ENCODE assay signal across 1 cellular context in genomic region chr7:101814081-101814995, GRCh38.
TF ChIP-seq lines count a peak whose summit lies in the region.

No MANE protein-coding gene starts in this region.

TF ChIP-seq in K562, 482 proteins besides CTCF, POLR2A, EP300 and RAD21 (continued from another document and continues in another):
- peak; percentile 67 for TF ChIP-seq ZBTB33 (CRISPR knock-in tag; IDR thresholded peaks at IDR 0.05)
- TF ChIP-seq SETDB1 (IDR thresholded peaks at IDR 0.05; ENCODE audit: low read length): no peak
- no peak for TF ChIP-seq ZNF324 (CRISPR knock-in tag; IDR thresholded peaks at IDR 0.05)
- no peak for TF ChIP-seq MXI1 (IDR thresholded peaks at IDR 0.05; ENCODE audit: low read depth, low read length)
- TF ChIP-seq ID3 (CRISPR knock-in tag; IDR thresholded peaks at IDR 0.05): no peak
- peak; percentile 72; the same call in 1 of the 2 replicates for TF ChIP-seq ID3 (tag; IDR thresholded peaks at IDR 0.05)
- peak; percentile 55; the same call in 1 of the 2 replicates for TF ChIP-seq ELF1 (tag; IDR thresholded peaks at IDR 0.05)
- peak; percentile 98 to 99 for TF ChIP-seq E2F6 (IDR thresholded peaks at IDR 0.05; ENCODE audit: borderline replicate concordance in 1 of 2, extremely low read depth in 1 of 2, insufficient read depth in 1 of 2, insufficient read length in 1 of 2, low read depth in 1 of 2, low read length in 1 of 2, poor library complexity in 1 of 2, severe bottlenecking in 1 of 2)
- peak; percentile 63 for TF ChIP-seq ESRRA (IDR thresholded peaks at IDR 0.05; ENCODE audit: borderline replicate concordance, low read depth)
- no peak for TF ChIP-seq PYGO2 (tag; IDR thresholded peaks at IDR 0.05)
- peak; percentile 56 for TF ChIP-seq RBBP5 (IDR thresholded peaks at IDR 0.05; ENCODE audit: borderline replicate concordance, insufficient read depth, low read length, poor library complexity, severe bottlenecking)
- TF ChIP-seq RNF2 (IDR thresholded peaks at IDR 0.05): peak; percentile 61; the same call in 1 of the 2 replicates
- peak; percentile 83 for TF ChIP-seq MAX (CRISPR knock-in tag; IDR thresholded peaks at IDR 0.05)
- TF ChIP-seq CHD2 (IDR thresholded peaks at IDR 0.05; ENCODE audit: low read depth, low read length): no peak
- TF ChIP-seq STAT6 (CRISPR knock-in tag; IDR thresholded peaks at IDR 0.05): peak; percentile 68; the same call in 1 of the 2 replicates
- TF ChIP-seq SMARCA4 (IDR thresholded peaks at IDR 0.05): 0 out of 2 replicates have a peak, but pooled peaks have one; percentile 9
- TF ChIP-seq ZNF134 (CRISPR knock-in tag; conservative IDR thresholded peaks at IDR 0.05): no peak
- TF ChIP-seq GABPB2 (CRISPR knock-in tag; conservative IDR thresholded peaks at IDR 0.05): no peak
- TF ChIP-seq NCOA1 (IDR thresholded peaks at IDR 0.05; ENCODE audit: low read depth): no peak
- TF ChIP-seq CREB1 (IDR thresholded peaks at IDR 0.05): no peak
- peak; percentile 58; the same call in 1 of the 2 replicates for TF ChIP-seq CREB1 (CRISPR knock-in tag; IDR thresholded peaks at IDR 0.05)
- no peak for TF ChIP-seq JUN (IDR thresholded peaks at IDR 0.05; ENCODE audit: borderline replicate concordance, low read depth, low read length)
- 0 out of 2 replicates have a peak, but pooled peaks have one; percentile 27 for TF ChIP-seq JUN (CRISPR knock-in tag; IDR thresholded peaks at IDR 0.05; ENCODE audit: borderline replicate concordance)
- peak; percentile 93 for TF ChIP-seq MYC (IDR thresholded peaks at IDR 0.05; ENCODE audit: low read depth, low read length)
- no peak for TF ChIP-seq MYC (CRISPR knock-in tag; IDR thresholded peaks at IDR 0.05; ENCODE audit: borderline replicate concordance, low read depth)
- TF ChIP-seq PHF8 (IDR thresholded peaks at IDR 0.05; ENCODE audit: borderline replicate concordance, low read length): peak; percentile 55; the same call in 1 of the 2 replicates
- TF ChIP-seq ZNF717 (CRISPR knock-in tag; IDR thresholded peaks at IDR 0.05): no peak
- no peak for TF ChIP-seq LCOR (CRISPR knock-in tag; IDR thresholded peaks at IDR 0.05)
- TF ChIP-seq ZNF347 (CRISPR knock-in tag; IDR thresholded peaks at IDR 0.05; ENCODE audit: low read depth): no peak
- peak; percentile 42; the same call in 1 of the 2 replicates for TF ChIP-seq ZNF668 (CRISPR knock-in tag; IDR thresholded peaks at IDR 0.05)
- TF ChIP-seq DEAF1 (CRISPR knock-in tag; IDR thresholded peaks at IDR 0.05): peak; percentile 88
- peak; percentile 56; the same call in 1 of the 2 replicates for TF ChIP-seq CREB3L1 (IDR thresholded peaks at IDR 0.05; ENCODE audit: borderline replicate concordance, low read depth)
- no peak for TF ChIP-seq SLC30A9 (CRISPR knock-in tag; IDR thresholded peaks at IDR 0.05)
- 0 out of 2 replicates have a peak, but pooled peaks have one; percentile 8 for TF ChIP-seq CBX5 (IDR thresholded peaks at IDR 0.05; ENCODE audit: borderline replicate concordance, low read depth)
- peak; percentile 32; the same call in 1 of the 2 replicates for TF ChIP-seq MITF (IDR thresholded peaks at IDR 0.05)
- TF ChIP-seq DACH1 (IDR thresholded peaks at IDR 0.05; ENCODE audit: partially characterized antibody): no peak
- peak in 1 of 3 experiments; percentile 34; a peak in 2 of 6 replicates for TF ChIP-seq ZBTB11 (CRISPR knock-in tag; IDR thresholded peaks at IDR 0.05)
- TF ChIP-seq ZBTB26 (CRISPR knock-in tag; IDR thresholded peaks at IDR 0.05): no peak
- TF ChIP-seq PKNOX1 (IDR thresholded peaks at IDR 0.05): no peak
- no peak for TF ChIP-seq SPI1 (IDR thresholded peaks at IDR 0.05; ENCODE audit: borderline replicate concordance, low read depth, low read length)
- TF ChIP-seq TCF3 (CRISPR knock-in tag; IDR thresholded peaks at IDR 0.05): no peak
- TF ChIP-seq NONO (IDR thresholded peaks at IDR 0.05; ENCODE audit: low read depth in 2 of 2, low read length in 1 of 2): peak; percentile 49 to 72; a peak in 2 of 4 replicates
- peak; percentile 56; the same call in 1 of the 2 replicates for TF ChIP-seq ZBTB17 (CRISPR knock-in tag; IDR thresholded peaks at IDR 0.05)
- TF ChIP-seq MBD1 (CRISPR knock-in tag; IDR thresholded peaks at IDR 0.05): no peak
